ENCODE assay signal across 1 cellular context in the genomic region with DNA sequence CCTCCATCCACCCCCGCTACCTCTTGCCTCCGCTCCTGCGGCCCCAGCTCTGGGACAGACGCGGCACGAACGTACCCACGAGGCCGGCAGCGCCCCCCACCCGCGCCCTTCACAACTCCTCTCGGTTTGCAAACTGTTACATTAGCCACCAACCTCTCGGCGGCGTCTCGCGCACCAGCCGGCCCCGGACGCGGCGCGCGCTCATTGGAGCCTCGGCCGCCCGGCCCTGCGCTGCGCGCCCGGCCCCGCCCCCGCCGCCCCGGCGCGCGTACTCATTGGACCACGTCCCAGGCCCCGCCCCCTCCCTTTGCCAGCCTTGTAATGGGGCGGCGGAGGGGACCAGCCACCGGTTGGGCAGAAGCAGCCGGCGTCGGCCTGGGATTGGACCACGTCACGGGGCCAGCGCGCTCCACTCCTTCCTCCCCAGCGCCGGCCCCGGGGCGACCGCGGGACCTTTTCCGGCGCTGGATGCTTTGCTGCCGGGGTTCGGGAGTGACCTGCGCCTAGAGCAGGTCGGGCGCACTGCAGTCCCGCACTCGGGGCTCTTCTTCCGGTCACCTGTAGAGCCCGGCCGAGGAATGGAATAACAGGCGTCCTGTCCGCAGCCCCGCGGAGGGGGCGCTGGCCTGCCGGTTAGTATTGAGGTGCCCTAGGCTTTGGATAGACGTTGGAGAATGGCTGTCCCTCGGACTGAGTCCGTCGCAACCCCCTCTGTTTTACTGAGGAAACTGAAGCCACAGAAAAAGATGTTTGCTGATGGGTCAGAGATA.
TF ChIP-seq lines count a peak whose summit lies in the region.

A gene with protein sequence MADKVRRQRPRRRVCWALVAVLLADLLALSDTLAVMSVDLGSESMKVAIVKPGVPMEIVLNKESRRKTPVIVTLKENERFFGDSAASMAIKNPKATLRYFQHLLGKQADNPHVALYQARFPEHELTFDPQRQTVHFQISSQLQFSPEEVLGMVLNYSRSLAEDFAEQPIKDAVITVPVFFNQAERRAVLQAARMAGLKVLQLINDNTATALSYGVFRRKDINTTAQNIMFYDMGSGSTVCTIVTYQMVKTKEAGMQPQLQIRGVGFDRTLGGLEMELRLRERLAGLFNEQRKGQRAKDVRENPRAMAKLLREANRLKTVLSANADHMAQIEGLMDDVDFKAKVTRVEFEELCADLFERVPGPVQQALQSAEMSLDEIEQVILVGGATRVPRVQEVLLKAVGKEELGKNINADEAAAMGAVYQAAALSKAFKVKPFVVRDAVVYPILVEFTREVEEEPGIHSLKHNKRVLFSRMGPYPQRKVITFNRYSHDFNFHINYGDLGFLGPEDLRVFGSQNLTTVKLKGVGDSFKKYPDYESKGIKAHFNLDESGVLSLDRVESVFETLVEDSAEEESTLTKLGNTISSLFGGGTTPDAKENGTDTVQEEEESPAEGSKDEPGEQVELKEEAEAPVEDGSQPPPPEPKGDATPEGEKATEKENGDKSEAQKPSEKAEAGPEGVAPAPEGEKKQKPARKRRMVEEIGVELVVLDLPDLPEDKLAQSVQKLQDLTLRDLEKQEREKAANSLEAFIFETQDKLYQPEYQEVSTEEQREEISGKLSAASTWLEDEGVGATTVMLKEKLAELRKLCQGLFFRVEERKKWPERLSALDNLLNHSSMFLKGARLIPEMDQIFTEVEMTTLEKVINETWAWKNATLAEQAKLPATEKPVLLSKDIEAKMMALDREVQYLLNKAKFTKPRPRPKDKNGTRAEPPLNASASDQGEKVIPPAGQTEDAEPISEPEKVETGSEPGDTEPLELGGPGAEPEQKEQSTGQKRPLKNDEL (minus strand): TSS at position 206 of the 770 bp plus-strand sequence. CDS start 1,045 bp downstream, outside the sequence.

TF ChIP-seq in endothelial cell of umbilical vein, 7 proteins besides CTCF, POLR2A, EP300 and RAD21 (continued from another document):
- no peak for TF ChIP-seq MYC (IDR thresholded peaks at IDR 0.05; ENCODE audit: low read depth, low read length)
